Comparison of ENCODE assay signal across 7 cellular contexts in the genomic region with DNA sequence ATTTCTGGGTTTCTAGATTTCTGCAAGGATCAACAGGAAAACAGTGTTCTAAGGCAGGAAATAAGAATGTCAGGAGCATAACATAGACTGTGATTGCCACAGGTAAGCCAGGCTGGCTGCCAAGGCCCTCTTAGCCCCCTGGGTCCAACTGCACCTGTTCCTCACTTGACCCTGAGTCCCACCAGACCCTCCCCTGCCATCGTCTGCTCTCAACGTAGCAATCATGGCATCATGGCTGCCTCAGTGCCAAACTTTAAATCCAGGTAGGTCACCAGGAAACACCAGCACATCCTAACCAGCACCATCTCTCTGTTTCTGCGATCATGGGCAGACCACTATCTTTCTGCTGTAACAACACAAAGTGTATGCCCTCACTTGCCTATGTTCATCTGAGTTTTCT.
"Had no signal": no experiment of that assay in that cellular context is flagged by ENCODE, and none has a peak within 500 bp of the region (broad histone marks: within the 10 kb centered on the region; RNA-seq: fewer than 3 reads in every experiment).

No MANE protein-coding gene starts in this region.

- H3K4me2 ChIP-seq: GM23338 had no signal

- H3K4me3 ChIP-seq: GM23338 had no signal

- H3K4me3 Mint-ChIP-seq: GM23338, H9 had no signal

- H2AFZ ChIP-seq: GM23338 had no signal

- H3K9me3 Mint-ChIP-seq: GM23338 had no signal

- H3K27ac Mint-ChIP-seq: GM23338, H9 had no signal

- DNase-seq: H9, HCEC 1CT, IMR-90 had no signal

- FAIRE-seq: H1, H54, HTR-8/SVneo had no signal
